Comparison of ENCODE assay signal across 25 cellular contexts in genomic region chr2:38775097-38775920, GRCh38.
"Had no signal": no experiment of that assay in that cellular context is flagged by ENCODE, and none has a peak within 500 bp of the region (broad histone marks: within the 10 kb centered on the region; RNA-seq: fewer than 3 reads in every experiment).

No MANE protein-coding gene starts in this region.

- H3K4me3 Mint-ChIP-seq: activated CD8-positive, alpha-beta T cell treated with anti-CD3 and anti-CD28 coated beads, Interleukin-2, amount 10 ng/mL, durations not matched to agents 7 days and 5 days; memory B cell had no signal

- H3K27ac ChIP-seq: brain microvascular endothelial cell, heart right ventricle, testis had no signal

- FAIRE-seq: keratinocyte, small intestine had no signal

- H3K36me3 Mint-ChIP-seq: memory B cell had no signal

- DNase-seq: activated CD4-positive, alpha-beta T cell treated with anti-CD3 and anti-CD28 coated beads for 1 hour; activated CD4-positive, alpha-beta T cell treated with anti-CD3 and anti-CD28 coated beads, Interleukin-2, amount 50 U/mL, for 1 hour; activated CD8-positive, alpha-beta T cell treated with anti-CD3 and anti-CD28 coated beads, Interleukin-2, amount 10 ng/mL, durations not matched to agents 7 days and 5 days; activated gamma-delta T cell; activated naive CD4-positive, alpha-beta T cell treated with anti-CD3 and anti-CD28 coated beads, Interleukin-2, amount 50 U/mL, for 16 hours; anterior cingulate cortex; brain microvascular endothelial cell; caudate nucleus; dermis blood vessel endothelial cell; effector CD8-positive, alpha-beta T cell; erythroblast; foreskin fibroblast; heart right ventricle; left colon; occipital lobe; small intestine; stimulated activated CD4-positive, alpha-beta T cell treated with anti-CD3 and anti-CD28 coated beads, Interleukin-15, amount 100 ng/mL, for 24 hours; stimulated activated CD4-positive, alpha-beta T cell treated with anti-CD3 and anti-CD28 coated beads, Interleukin-2, amount 100 ng/mL, for 48 hours; stimulated activated naive CD4-positive, alpha-beta T cell; testis had no signal

- H3K36me3 ChIP-seq: brain microvascular endothelial cell had no signal

- H3K4me3 ChIP-seq: heart right ventricle, testis had no signal

- H3K27ac Mint-ChIP-seq: activated CD8-positive, alpha-beta T cell treated with anti-CD3 and anti-CD28 coated beads, Interleukin-2, amount 10 ng/mL, durations not matched to agents 7 days and 5 days; activated T-helper 1 cell treated with anti-CD3 and anti-CD28 coated beads, Interleukin-12 subunit alpha, Interleukin-12 subunit beta, Interleukin-2, Interleukin-4 antibody, amounts not matched to agents 30 ng/mL and 10 ng/mL and 1 ng/mL, durations not matched to agents 14 hours and 24 hours and 36 hours; memory B cell; T-helper 2 cell treated with Interferon-gamma antibody and Interleukin-4, amounts not matched to agents 5 μg/mL and 100 μg/mL, for 36 hours had no signal

- ATAC-seq: activated CD8-positive, alpha-beta T cell treated with anti-CD3 and anti-CD28 coated beads, Interleukin-2, amount 10 ng/mL, durations not matched to agents 7 days and 5 days; heart right ventricle; left colon; sciatic nerve had no signal

- H3K9me3 ChIP-seq: heart right ventricle, testis had no signal

- H3K9me3 Mint-ChIP-seq: activated T-helper 1 cell treated with anti-CD3 and anti-CD28 coated beads, Interleukin-12 subunit alpha, Interleukin-12 subunit beta, Interleukin-2, Interleukin-4 antibody, amounts not matched to agents 30 ng/mL and 10 ng/mL and 1 ng/mL, durations not matched to agents 14 hours and 24 hours and 36 hours; memory B cell; T-helper 2 cell treated with Interferon-gamma antibody and Interleukin-4, amounts not matched to agents 5 μg/mL and 100 μg/mL, for 36 hours had no signal

- H3K27me3 ChIP-seq: brain microvascular endothelial cell, testis had no signal
